In the genomic region with DNA sequence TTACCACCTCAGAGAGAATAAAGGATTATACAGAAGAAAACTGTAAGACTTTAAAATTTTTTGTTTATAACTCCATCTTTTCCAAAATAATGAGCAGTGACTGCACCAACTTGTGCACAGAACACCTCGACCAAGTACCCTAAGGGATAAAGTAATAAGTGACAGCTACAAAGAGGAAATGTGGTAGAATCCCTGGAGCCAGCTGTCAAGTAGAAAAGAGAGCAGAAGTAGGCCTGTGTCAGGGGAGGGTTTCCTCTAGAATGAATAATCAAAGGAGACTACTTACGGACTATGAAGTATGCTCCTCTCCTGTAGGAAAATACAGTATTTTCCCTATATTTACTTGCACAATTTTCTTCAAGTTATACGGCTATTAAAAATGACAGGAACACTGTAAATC, we compare ENCODE assay signal across 8 cellular contexts. TPM values are rescaled to one million over a fixed set of nuclear protein-coding genes. Genes with fewer than 3 reads are reported as not detected.
DNase-seq lines count a peak whose midpoint lies in the region; ATAC-seq, FAIRE-seq and TF ChIP-seq lines count a peak whose summit lies in the region.

No MANE protein-coding gene starts in this region.

- H3K27ac ChIP-seq in effector memory CD4-positive, alpha-beta T cell (ENCODE audit: insufficient read depth, low read length, poor library complexity, severe bottlenecking), result peak overlapping the region; percentile 32
- H3K27ac ChIP-seq in pancreas, result peak overlapping the region in 1 of 4 donors; percentile 86

- H3K9me3 ChIP-seq in ES-I3 (ENCODE audit: control insufficient read depth, insufficient read depth, low read length) (no peaks in the 10 kb centered on the region), pancreas (no peaks in the 10 kb centered on the region)
- H3K9me3 ChIP-seq in effector memory CD4-positive, alpha-beta T cell (ENCODE audit: control insufficient read depth, low read length), result no peaks in the 10 kb centered on the region

- DNase-seq in NCI-H82 (lab: John Stamatoyannopoulos, UW) (peak; percentile 56), pancreas (no peak), superior temporal gyrus (ENCODE audit: extremely low spot score) (no peak), NCI-H446 treated with DMSO at 0.1 percent for 48 hours (lab: John Stamatoyannopoulos, UW) (no peak)
- no peak for DNase-seq in effector memory CD4-positive, alpha-beta T cell

- H3K36me3 ChIP-seq in ES-I3 (ENCODE audit: insufficient read depth, low read length) (peaks cover 4% of the 10 kb centered on the region; the same call in 1 of the 2 replicates), pancreas (peaks cover 0 to 27% (median 4%) of the 10 kb centered on the region in 3 donors)
- peaks cover 10% of the 10 kb centered on the region for H3K36me3 ChIP-seq in effector memory CD4-positive, alpha-beta T cell (ENCODE audit: control insufficient read depth, insufficient read depth, low read length)

- no peak for ATAC-seq in pancreas
- no peak for ATAC-seq in HG03469 (IDR thresholded peaks at IDR 0.05; ENCODE audit: unreplicated experiment)
- no peak for ATAC-seq in HG02588 (IDR thresholded peaks at IDR 0.05; ENCODE audit: unreplicated experiment)

- H3K27me3 ChIP-seq in effector memory CD4-positive, alpha-beta T cell (replicated peaks; ENCODE audit: control insufficient read depth, insufficient read depth, low read length, poor library complexity, severe bottlenecking), result no peaks in the 10 kb centered on the region
- H3K27me3 ChIP-seq in pancreas, result no peaks in the 10 kb centered on the region

- intact Hi-C loops in pancreas (cut with DNase I), result no loop called here

- FAIRE-seq in pancreas (lab: Jason Lieb, UNC), result no peak

- H3K4me3 ChIP-seq in effector memory CD4-positive, alpha-beta T cell (ENCODE audit: insufficient read depth, low read depth, low read length, poor library complexity, severe bottlenecking), result peak overlapping the region; percentile 98
- peak overlapping the region; percentile 3 to 92 (median 83) for H3K4me3 ChIP-seq in pancreas

- no peaks in the 10 kb centered on the region for H3K4me1 ChIP-seq in ES-I3 (ENCODE audit: insufficient read depth, low read length)
- peaks cover 16% of the 10 kb centered on the region for H3K4me1 ChIP-seq in effector memory CD4-positive, alpha-beta T cell (ENCODE audit: control insufficient read depth, insufficient read depth, low read length, poor library complexity, severe bottlenecking)
- peaks cover 5 to 19% (median 11%) of the 10 kb centered on the region in 3 donors for H3K4me1 ChIP-seq in pancreas

- peak overlapping the region; percentile 88; the same call in 1 of the 2 replicates for H3K9ac ChIP-seq in ES-I3 (ENCODE audit: low read depth, low read length)

- WGBS in pancreas, 2 donors, result 1 to 14% methylated on average over 3 of the region's 3 CpGs

- TF ChIP-seq CTCF in pancreas (IDR thresholded peaks at IDR 0.05), result no peak

RNA-seq across cellular contexts. Expression of a gene that starts 1.2 kb away (rescaled TPM):
- total RNA-seq in pancreas, result 10 to 100 TPM; 23.7 to 76.7 (median 62.2) TPM
- polyA plus RNA-seq in pancreas, result 10 to 100 TPM; 12.4 to 27.3 TPM

RNA-seq across cellular contexts. Expression of a gene that starts 23.7 kb away (rescaled TPM):
- under 1 TPM; 0.09 to 0.84 (median 0.51) TPM for total RNA-seq in pancreas
- 1 to 10 TPM in 1 of 2 donors, under 1 TPM in 1; 0.99 to 3.6 TPM for polyA plus RNA-seq in pancreas
